ENCODE assay signal across 6 cellular contexts in the genomic region with DNA sequence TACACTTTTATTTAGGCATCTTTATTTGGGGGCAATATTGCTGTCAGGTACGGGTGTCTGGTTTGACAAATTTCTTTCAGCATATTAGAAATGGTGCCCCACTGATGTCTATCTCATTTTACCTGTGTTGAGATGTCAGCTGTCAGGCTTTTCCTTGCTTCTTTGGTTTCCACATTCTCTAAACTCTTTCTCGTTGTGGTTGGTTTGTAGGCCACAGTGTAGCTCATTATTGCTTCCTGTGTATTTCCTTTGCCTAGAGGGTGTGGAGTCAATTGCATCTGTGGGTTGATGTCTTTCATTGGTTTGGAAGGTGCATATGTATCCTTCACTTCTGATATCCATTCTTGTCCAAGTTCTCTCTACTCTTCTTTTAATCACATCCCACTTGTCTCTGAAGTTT. TPM values are rescaled to one million over a fixed set of nuclear protein-coding genes. Genes with fewer than 3 reads are reported as not detected.
"Had no signal": no experiment of that assay in that cellular context is flagged by ENCODE, and none has a peak within 500 bp of the region (broad histone marks: within the 10 kb centered on the region; RNA-seq: fewer than 3 reads in every experiment).

No MANE protein-coding gene starts in this region.

RNA-seq across cellular contexts. Expression of gene MBD3L3, which starts 1.5 kb away (rescaled TPM):
- total RNA-seq: M059J, PC-3, Peyer's patch, Right ventricle myocardium superior, SJSA1 had no signal

RNA-seq across cellular contexts. Expression of gene MBD3L2, which starts 10.9 kb away (rescaled TPM):
- total RNA-seq: M059J, PC-3, Peyer's patch, Right ventricle myocardium superior, SJSA1 had no signal

RNA-seq across cellular contexts. Expression of gene MBD3L4, which starts 20.0 kb away (rescaled TPM):
- total RNA-seq: M059J, PC-3, Peyer's patch, Right ventricle myocardium superior, SJSA1 had no signal
- polyA plus RNA-seq: SK-N-SH had no signal

RNA-seq across cellular contexts. Expression of gene MBD3L5, which starts 29.6 kb away (rescaled TPM):
- total RNA-seq: M059J, PC-3, Peyer's patch, Right ventricle myocardium superior, SJSA1 had no signal
- polyA plus RNA-seq: SK-N-SH had no signal
